ENCODE assay signal across 17 cellular contexts in the genomic region with DNA sequence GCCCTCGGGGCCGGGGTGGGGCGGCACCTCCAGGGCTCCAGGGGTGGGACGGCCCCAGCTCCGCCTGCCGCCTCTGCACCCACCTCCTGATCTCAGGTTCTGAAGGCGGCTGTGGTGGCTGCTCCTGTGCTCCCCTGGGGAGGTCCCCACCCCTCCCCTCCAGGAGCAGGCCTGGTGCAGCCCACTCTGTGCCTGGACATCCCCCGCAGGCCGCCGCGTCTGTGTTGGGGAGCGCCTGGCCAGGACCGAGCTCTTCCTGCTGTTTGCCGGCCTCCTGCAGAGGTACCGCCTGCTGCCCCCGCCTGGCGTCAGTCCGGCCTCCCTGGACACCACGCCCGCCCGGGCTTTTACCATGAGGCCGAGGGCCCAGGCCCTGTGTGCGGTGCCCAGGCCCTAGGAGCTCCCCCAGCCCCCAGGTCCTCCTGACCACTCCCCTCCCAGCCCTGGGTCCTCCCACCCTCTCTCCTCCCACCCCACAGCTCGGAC. TPM values are rescaled to one million over a fixed set of nuclear protein-coding genes. Genes with fewer than 3 reads are reported as not detected.
DNase-seq lines count a peak whose midpoint lies in the region; ATAC-seq and TF ChIP-seq lines count a peak whose summit lies in the region.
"Had no signal": no experiment of that assay in that cellular context is flagged by ENCODE, and none has a peak within 500 bp of the region (broad histone marks: within the 10 kb centered on the region; RNA-seq: fewer than 3 reads in every experiment).

No MANE protein-coding gene starts in this region.

- H3K36me3 ChIP-seq in BLaER1 treated with 17β-estradiol and CSF1 and Interleukin-3, amounts not matched to agents 10 nM and 100 nM: no peaks in the 10 kb centered on the region
- no peaks in the 10 kb centered on the region for H3K36me3 ChIP-seq in mucosa of descending colon (ENCODE audit: low read depth)
- H3K36me3 ChIP-seq: tibial artery had no signal

- TF ChIP-seq CTCF in astrocyte of the spinal cord (IDR thresholded peaks at IDR 0.05; ENCODE audit: low read depth, low read length): no peak
- no peak for TF ChIP-seq CTCF in mucosa of descending colon (IDR thresholded peaks at IDR 0.05)

- H3K4me3 ChIP-seq in BLaER1 treated with 17β-estradiol and CSF1 and Interleukin-3, amounts not matched to agents 10 nM and 100 nM: peak overlapping the region in 1 of 10 experiments; percentile 31; a peak in 2 of 20 replicates
- H3K4me3 ChIP-seq in astrocyte of the spinal cord (ENCODE audit: low read depth, low read length): no peak overlapping the region
- H3K4me3 ChIP-seq in mucosa of descending colon: no peak overlapping the region
- H3K4me3 ChIP-seq: body of pancreas, psoas muscle, tibial artery had no signal

- TF ChIP-seq POLR2A in erythroblast (IDR thresholded peaks at IDR 0.05; ENCODE audit: low read length): no peak

- peak; percentile 52 for ATAC-seq in mucosa of descending colon
- ATAC-seq: activated T-cell treated with anti-CD3 and anti-CD28 coated beads, Interleukin-2, amount 50 U/mL, for 72 hours; body of pancreas; effector memory CD8-positive, alpha-beta T cell; psoas muscle had no signal

- H3K27me3 ChIP-seq in BLaER1 treated with 17β-estradiol and CSF1 and Interleukin-3, amounts not matched to agents 10 nM and 100 nM: peaks cover 0 to 28% (median 0%) of the 10 kb centered on the region in 11 experiments; a peak in 4 of 22 replicates
- H3K27me3 ChIP-seq: body of pancreas had no signal

- DNase-seq in HuH-7 (ENCODE audit: low spot score) (peak; percentile 64), astrocyte of the spinal cord (ENCODE audit: low read depth, low spot score) (peak; percentile 35), mucosa of descending colon (peak in 2 of 3 donors; percentile 55 to 62), cerebellar nuclear complex (lab: John Stamatoyannopoulos, UW) (no peak), erythroblast (lab: John Stamatoyannopoulos, UW) (no peak), NCI-H1092 (lab: John Stamatoyannopoulos, UW) (no peak)
- no peak for DNase-seq in stimulated activated CD4-positive, alpha-beta T cell treated with anti-CD3 and anti-CD28 coated beads, Interleukin-4, amount 100 ng/mL, for 4 hours
- DNase-seq: activated CD4-positive, alpha-beta T cell treated with anti-CD3 and anti-CD28 coated beads, Interleukin-2, amount 50 U/mL, for 1 hour; activated T-cell treated with anti-CD3 and anti-CD28 coated beads, Interleukin-2, amount 50 U/mL, for 72 hours; C1 segment of cervical spinal cord; effector memory CD8-positive, alpha-beta T cell; NCI-H1105 treated with DMSO at 0.1 percent for 48 hours; psoas muscle; tibial artery had no signal

- peak overlapping the region in 6 of 11 experiments; percentile 22 to 69 (median 60); a peak in 7 of 22 replicates for H3K27ac ChIP-seq in BLaER1 treated with 17β-estradiol and CSF1 and Interleukin-3, amounts not matched to agents 10 nM and 100 nM
- H3K27ac ChIP-seq: body of pancreas, psoas muscle, tibial artery had no signal

- H3K9me3 ChIP-seq in BLaER1 treated with 17β-estradiol and CSF1 and Interleukin-3, amounts not matched to agents 10 nM and 100 nM (replicated peaks in 1 of 11): no peaks in the 10 kb centered on the region
- no peaks in the 10 kb centered on the region for H3K9me3 ChIP-seq in mucosa of descending colon
- H3K9me3 ChIP-seq: body of pancreas, psoas muscle, tibial artery had no signal

- peaks cover 47 to 94% (median 87%) of the 10 kb centered on the region in 10 experiments for H3K4me1 ChIP-seq in BLaER1 treated with 17β-estradiol and CSF1 and Interleukin-3, amounts not matched to agents 10 nM and 100 nM
- H3K4me1 ChIP-seq in mucosa of descending colon (ENCODE audit: low read depth): peaks cover 8% of the 10 kb centered on the region

- H3K4me2 ChIP-seq in BLaER1 treated with 17β-estradiol and CSF1 and Interleukin-3, amounts not matched to agents 10 nM and 100 nM: peak overlapping the region; percentile 53 to 94 (median 72)

- intact Hi-C loops in mucosa of descending colon (cut with DNase I, micrococcal nuclease): no loop called here

- in situ Hi-C loops in astrocyte of the spinal cord (cut with HindIII; ENCODE audit: low sequenced_read_pairs): no loop called here

- peaks cover 0 to 6% (median 0%) of the 10 kb centered on the region in 11 experiments; a peak in 1 of 22 replicates for H4K20me1 ChIP-seq in BLaER1 treated with 17β-estradiol and CSF1 and Interleukin-3, amounts not matched to agents 10 nM and 100 nM

- H3K9ac ChIP-seq in BLaER1 treated with 17β-estradiol and CSF1 and Interleukin-3, amounts not matched to agents 10 nM and 100 nM: peak overlapping the region in 7 of 11 experiments; percentile 12 to 68 (median 37); a peak in 10 of 22 replicates

RNA-seq across cellular contexts. Expression of gene CYP2W1, which starts 5.5 kb away (rescaled TPM):
- 1 to 10 TPM in 2 of 3 donors, under 1 TPM in 1; 0.47 to 2.3 (median 2.1) TPM for total RNA-seq in mucosa of descending colon
- total RNA-seq: activated T-cell treated with anti-CD3 and anti-CD28 coated beads, Interleukin-2, amount 50 U/mL, for 72 hours; body of pancreas; frontal cortex; psoas muscle had no signal

RNA-seq across cellular contexts. Expression of gene COX19, which starts 13.1 kb away (rescaled TPM):
- 10 to 100 TPM; 14.9 to 20.9 (median 15.8) TPM for total RNA-seq in mucosa of descending colon

RNA-seq across cellular contexts. Expression of gene ADAP1, which starts 34.0 kb away (rescaled TPM):
- 100 to 1,000 TPM in 1 of 3 donors, 10 to 100 TPM in 2; 80.7 to 153 (median 98.8) TPM for total RNA-seq in mucosa of descending colon

RNA-seq across cellular contexts. Expression of gene GPR146, which starts 55.9 kb away (rescaled TPM):
- 10 to 100 TPM in 1 of 3 donors, 1 to 10 TPM in 2; 3.5 to 13.0 (median 5.7) TPM for total RNA-seq in mucosa of descending colon

Comparison
In these comparisons a context has a peak if more than half of its experiments do, and no peak if none do; other contexts are left out.
1. DNase-seq: peak in HuH-7 (single experiment), astrocyte of the spinal cord (single experiment) and mucosa of descending colon (2 of 3); none in cerebellar nuclear complex (0 of 2), erythroblast (0 of 2), NCI-H1092 (single experiment) and stimulated activated CD4-positive, alpha-beta T cell treated with anti-CD3 and anti-CD28 coated beads, Interleukin-4, amount 100 ng/mL, for 4 hours (0 of 2).